35 cellular contexts compared by ENCODE assay signal in the genomic region with DNA sequence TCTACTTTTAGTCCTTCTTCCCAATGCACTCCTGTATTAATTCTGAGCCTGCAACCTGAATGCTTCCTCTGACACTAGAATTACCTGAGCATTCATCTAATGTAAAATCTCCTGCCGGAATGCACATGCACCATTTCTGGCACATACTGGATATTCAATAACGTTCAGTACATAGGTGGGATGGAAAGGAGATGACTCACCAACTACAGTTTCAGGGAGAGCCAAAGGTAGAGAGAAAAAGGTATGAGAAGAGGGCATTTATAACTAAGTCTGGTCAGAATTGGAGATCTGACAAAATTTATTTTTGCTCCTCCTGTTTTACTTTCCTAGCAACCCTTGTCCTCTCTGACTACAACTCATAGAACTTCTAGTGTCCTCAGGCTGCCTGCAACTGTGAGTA.
"Had no signal": no experiment of that assay in that cellular context is flagged by ENCODE, and none has a peak within 500 bp of the region (broad histone marks: within the 10 kb centered on the region; RNA-seq: fewer than 3 reads in every experiment).

No MANE protein-coding gene starts in this region.

- H3K4me1 ChIP-seq: adrenal gland, body of pancreas, colonic mucosa, esophagus squamous epithelium, gastroesophageal sphincter, heart right ventricle had no signal

- ATAC-seq: activated CD4-positive, CD25-positive, alpha-beta regulatory T cell treated with anti-CD3 and anti-CD28 coated beads, Interleukin-2, amount 50 U/mL, for 24 hours; activated CD8-positive, alpha-beta T cell treated with anti-CD3 and anti-CD28 coated beads for 36 hours; activated naive CD8-positive, alpha-beta T cell treated with anti-CD3 and anti-CD28 coated beads, Interleukin-2, amount 50 U/mL, for 24 hours; body of pancreas; gastroesophageal sphincter; heart right ventricle; T-helper 17 cell had no signal

- H3K36me3 ChIP-seq: adrenal gland, cardiac muscle cell, colonic mucosa, esophagus squamous epithelium, gastroesophageal sphincter, heart right ventricle, WERI-Rb-1 had no signal

- H3K9me3 Mint-ChIP-seq: activated B cell treated with CpG ODN at 0.5 μM for 24 hours; activated CD8-positive, alpha-beta T cell treated with anti-CD3 and anti-CD28 coated beads for 36 hours; activated naive CD4-positive, alpha-beta T cell treated with anti-CD3 and anti-CD28 coated beads, Interleukin-2, amount 50 U/mL, for 24 hours; activated naive CD8-positive, alpha-beta T cell treated with anti-CD3 and anti-CD28 coated beads, Interleukin-2, amount 50 U/mL, for 24 hours; activated T-helper 1 cell treated with anti-CD3 and anti-CD28 coated beads, Interleukin-12 subunit alpha, Interleukin-12 subunit beta, Interleukin-2, Interleukin-4 antibody, amounts not matched to agents 30 ng/mL and 10 ng/mL and 1 ng/mL, durations not matched to agents 14 hours and 24 hours and 36 hours; activated T-helper 2 cell treated with anti-CD3 and anti-CD28 coated beads, Interferon-gamma antibody, Interleukin-2, Interleukin-4, amounts not matched to agents 10 μg/mL and 5 μg/mL and 100 μg/mL, durations not matched to agents 14 hours and 24 hours and 36 hours had no signal

- H3K4me3 Mint-ChIP-seq: activated B cell treated with CpG ODN at 0.5 μM for 24 hours; activated CD8-positive, alpha-beta T cell treated with anti-CD3 and anti-CD28 coated beads for 36 hours; activated naive CD4-positive, alpha-beta T cell treated with anti-CD3 and anti-CD28 coated beads for 36 hours; activated naive CD4-positive, alpha-beta T cell treated with anti-CD3 and anti-CD28 coated beads, Interleukin-2, amount 50 U/mL, for 24 hours; activated naive CD8-positive, alpha-beta T cell treated with anti-CD3 and anti-CD28 coated beads for 36 hours; activated naive CD8-positive, alpha-beta T cell treated with anti-CD3 and anti-CD28 coated beads, Interleukin-2, amount 50 U/mL, for 24 hours; activated T-helper 1 cell treated with anti-CD3 and anti-CD28 coated beads, Interleukin-12 subunit alpha, Interleukin-12 subunit beta, Interleukin-2, Interleukin-4 antibody, amounts not matched to agents 30 ng/mL and 10 ng/mL and 1 ng/mL, durations not matched to agents 14 hours and 24 hours and 36 hours; T-helper 17 cell; T-helper 2 cell treated with Interferon-gamma antibody and Interleukin-4, amounts not matched to agents 5 μg/mL and 100 μg/mL, for 36 hours had no signal

- DNase-seq: activated B cell treated with CpG ODN at 0.5 μM for 24 hours; activated CD4-positive, alpha-beta T cell treated with anti-CD3 and anti-CD28 coated beads for 48 hours; activated CD4-positive, alpha-beta T cell treated with anti-CD3 and anti-CD28 coated beads, Interleukin-2, amount 50 U/mL, for 1 hour; activated CD4-positive, alpha-beta T cell treated with anti-CD3 and anti-CD28 coated beads, Interleukin-2, amount 50 U/mL, for 48 hours; activated CD8-positive, alpha-beta memory T cell treated with anti-CD3 and anti-CD28 coated beads for 24 hours; activated CD8-positive, alpha-beta T cell treated with anti-CD3 and anti-CD28 coated beads for 36 hours; activated effector memory CD4-positive, alpha-beta T cell treated with anti-CD3 and anti-CD28 coated beads, Interleukin-2, amount 50 U/mL, for 16 hours; activated naive CD4-positive, alpha-beta T cell treated with anti-CD3 and anti-CD28 coated beads for 36 hours; activated naive CD8-positive, alpha-beta T cell treated with anti-CD3 and anti-CD28 coated beads for 36 hours; activated naive CD8-positive, alpha-beta T cell treated with anti-CD3 and anti-CD28 coated beads, Interleukin-2, amount 50 U/mL, for 24 hours; activated T-cell treated with anti-CD3 and anti-CD28 coated beads, Interleukin-2, amount 50 U/mL, for 48 hours; adrenal gland; amygdala; aorta; body of pancreas; central memory CD4-positive, alpha-beta T cell; cerebellar nuclear complex; colonic mucosa; effector CD8-positive, alpha-beta T cell; esophagus squamous epithelium; foreskin melanocyte; heart right ventricle; T-helper 17 cell; T1000; WERI-Rb-1 had no signal

- H3K27ac ChIP-seq: adrenal gland, body of pancreas, cardiac muscle cell, colonic mucosa, epithelial cell of prostate, esophagus squamous epithelium, gastroesophageal sphincter, heart right ventricle, WERI-Rb-1 had no signal

- H3K27me3 ChIP-seq: adrenal gland, body of pancreas, cardiac muscle cell, colonic mucosa, esophagus squamous epithelium, gastroesophageal sphincter, heart right ventricle had no signal

- H3K27ac Mint-ChIP-seq: activated B cell treated with CpG ODN at 0.5 μM for 24 hours; activated CD8-positive, alpha-beta T cell treated with anti-CD3 and anti-CD28 coated beads for 36 hours; activated naive CD4-positive, alpha-beta T cell treated with anti-CD3 and anti-CD28 coated beads for 36 hours; activated naive CD4-positive, alpha-beta T cell treated with anti-CD3 and anti-CD28 coated beads, Interleukin-2, amount 50 U/mL, for 24 hours; activated naive CD8-positive, alpha-beta T cell treated with anti-CD3 and anti-CD28 coated beads for 36 hours; activated naive CD8-positive, alpha-beta T cell treated with anti-CD3 and anti-CD28 coated beads, Interleukin-2, amount 50 U/mL, for 24 hours; activated T-helper 1 cell treated with anti-CD3 and anti-CD28 coated beads, Interleukin-12 subunit alpha, Interleukin-12 subunit beta, Interleukin-2, Interleukin-4 antibody, amounts not matched to agents 30 ng/mL and 10 ng/mL and 1 ng/mL, durations not matched to agents 14 hours and 24 hours and 36 hours; activated T-helper 2 cell treated with anti-CD3 and anti-CD28 coated beads, Interferon-gamma antibody, Interleukin-2, Interleukin-4, amounts not matched to agents 10 μg/mL and 5 μg/mL and 100 μg/mL, durations not matched to agents 14 hours and 24 hours and 36 hours; T-helper 17 cell; T-helper 2 cell treated with Interferon-gamma antibody and Interleukin-4, amounts not matched to agents 5 μg/mL and 100 μg/mL, for 36 hours had no signal

- H3K4me3 ChIP-seq: adrenal gland, body of pancreas, cardiac muscle cell, colonic mucosa, esophagus squamous epithelium, gastroesophageal sphincter, heart right ventricle had no signal

- H3K9me3 ChIP-seq: adrenal gland, body of pancreas, colonic mucosa, esophagus squamous epithelium, gastroesophageal sphincter, heart right ventricle had no signal

- H3K4me1 Mint-ChIP-seq: activated B cell treated with CpG ODN at 0.5 μM for 24 hours; activated naive CD4-positive, alpha-beta T cell treated with anti-CD3 and anti-CD28 coated beads, Interleukin-2, amount 50 U/mL, for 24 hours; activated naive CD8-positive, alpha-beta T cell treated with anti-CD3 and anti-CD28 coated beads for 36 hours; activated naive CD8-positive, alpha-beta T cell treated with anti-CD3 and anti-CD28 coated beads, Interleukin-2, amount 50 U/mL, for 24 hours; T-helper 17 cell had no signal

- H3K36me3 Mint-ChIP-seq: activated naive CD4-positive, alpha-beta T cell treated with anti-CD3 and anti-CD28 coated beads, Interleukin-2, amount 50 U/mL, for 24 hours; activated naive CD8-positive, alpha-beta T cell treated with anti-CD3 and anti-CD28 coated beads for 36 hours had no signal

- FAIRE-seq: endometrium, endothelial cell of umbilical vein had no signal

- H3K27me3 Mint-ChIP-seq: activated B cell treated with CpG ODN at 0.5 μM for 24 hours; activated CD8-positive, alpha-beta T cell treated with anti-CD3 and anti-CD28 coated beads for 36 hours; activated naive CD4-positive, alpha-beta T cell treated with anti-CD3 and anti-CD28 coated beads, Interleukin-2, amount 50 U/mL, for 24 hours; activated naive CD8-positive, alpha-beta T cell treated with anti-CD3 and anti-CD28 coated beads for 36 hours; activated naive CD8-positive, alpha-beta T cell treated with anti-CD3 and anti-CD28 coated beads, Interleukin-2, amount 50 U/mL, for 24 hours; T-helper 17 cell had no signal
